8 cellular contexts compared by ENCODE assay signal in genomic region chr11:66568124-66568916, GRCh38. TPM values are rescaled to one million over a fixed set of nuclear protein-coding genes. Genes with fewer than 3 reads are reported as not detected.
A peak's percentile ranks its signal among the peaks of the same experiment; 100 is the strongest.
DNase-seq lines count a peak whose midpoint lies in the region; ATAC-seq and TF ChIP-seq lines count a peak whose summit lies in the region.

TSS of gene CTSF (minus strand) at chr11:66568606. CDS start at chr11:66568486, 120 bp downstream.

- no peak within 1 kb of the TSS for H3K27ac Mint-ChIP-seq in activated CD8-positive, alpha-beta T cell treated with anti-CD3 and anti-CD28 coated beads, Interleukin-2, amount 10 ng/mL, durations not matched to agents 7 days and 5 days

- intact Hi-C loops in A673 (cut with micrococcal nuclease; ENCODE audit: unreplicated experiment) = no loop called here

- ATAC-seq in GM21825 (IDR thresholded peaks at IDR 0.05; ENCODE audit: unreplicated experiment) (peak; percentile 44), HG03095 (IDR thresholded peaks at IDR 0.05; ENCODE audit: unreplicated experiment) (no peak)
- peak; percentile 93 for ATAC-seq in activated CD8-positive, alpha-beta T cell treated with anti-CD3 and anti-CD28 coated beads, Interleukin-2, amount 10 ng/mL, durations not matched to agents 7 days and 5 days

- H3K36me3 ChIP-seq in A673 (ENCODE audit: insufficient read depth, low read length, poor library complexity, severe bottlenecking) = no peaks in the 10 kb centered on the region

- CTCF ChIA-PET in A673 (lab: Charles Lee) = no interaction called here
- CTCF ChIA-PET in activated CD8-positive, alpha-beta T cell treated with anti-CD3 and anti-CD28 coated beads, Interleukin-2, amount 10 ng/mL, durations not matched to agents 7 days and 5 days (lab: Charles Lee) = interaction anchor here (1.0 to 3.0 kb wide), 5 partner anchors 10 to 110 kb away, joined by 5 to 18 read pairs (median 6); partner anchors contain the start of genes CCDC87, CCS, RBM4B and ZDHHC24

- BruUV-seq in A673 (replicated peaks; lab: Mats Ljungman, UMichigan) = no TSS peak

- POLR2A ChIA-PET in A673 (lab: Charles Lee; ENCODE audit: low non-redundant PET) = no interaction called here
- POLR2A ChIA-PET in activated CD8-positive, alpha-beta T cell treated with anti-CD3 and anti-CD28 coated beads, Interleukin-2, amount 10 ng/mL, durations not matched to agents 7 days and 5 days (lab: Charles Lee) = interaction anchor here (0.7 kb wide), 1 partner anchor 281 kb away, joined by 3 read pairs; no protein-coding TSS in a partner anchor

- H3K36me3 Mint-ChIP-seq in activated CD8-positive, alpha-beta T cell treated with anti-CD3 and anti-CD28 coated beads, Interleukin-2, amount 10 ng/mL, durations not matched to agents 7 days and 5 days (ENCODE audit: low read depth) = no peaks in the 10 kb centered on the region

- TF ChIP-seq CTCF in A673 (conservative IDR thresholded peaks at IDR 0.05; ENCODE audit: low read depth, low read length) = no peak

- H3K27me3 ChIP-seq in A673 (replicated peaks; ENCODE audit: insufficient read depth, low read depth, low read length, poor library complexity) = no peaks in the 10 kb centered on the region

- peaks cover 5% of the 10 kb centered on the region for H3K4me1 ChIP-seq in A673 (ENCODE audit: insufficient read depth, low read length, poor library complexity, severe bottlenecking)

- H3K9me3 ChIP-seq in A673 (ENCODE audit: low read depth, low read length, poor library complexity, severe bottlenecking) = no peaks in the 10 kb centered on the region

- no peaks in the 10 kb centered on the region for H3K9me3 Mint-ChIP-seq in activated CD8-positive, alpha-beta T cell treated with anti-CD3 and anti-CD28 coated beads, Interleukin-2, amount 10 ng/mL, durations not matched to agents 7 days and 5 days (ENCODE audit: insufficient read depth)

- H3K4me3 ChIP-seq in A673 (ENCODE audit: low read depth, low read length, poor library complexity, severe bottlenecking) = peak within 1 kb of the TSS; percentile 54

- DNase-seq in A673 (ENCODE audit: low spot score) = peak; percentile 81
- peak; percentile 34 for DNase-seq in NCI-H446 treated with DMSO at 0.1 percent for 48 hours (lab: John Stamatoyannopoulos, UW)
- peak; percentile 69 for DNase-seq in activated CD8-positive, alpha-beta T cell treated with anti-CD3 and anti-CD28 coated beads, Interleukin-2, amount 10 ng/mL, durations not matched to agents 7 days and 5 days
- peak; percentile 63 for DNase-seq in ecto neural progenitor cell (ENCODE audit: low spot score)
- peak; percentile 75 to 86 for DNase-seq in lung microvascular endothelial cell (ENCODE audit: low read depth in 2 of 2)
- peak; percentile 40 for DNase-seq in stimulated activated CD8-positive, alpha-beta memory T cell treated with anti-CD3 and anti-CD28 coated beads, Interleukin-15, amount 100 ng/mL, for 1 hour (ENCODE audit: low read depth)

- H3K27me3 Mint-ChIP-seq in activated CD8-positive, alpha-beta T cell treated with anti-CD3 and anti-CD28 coated beads, Interleukin-2, amount 10 ng/mL, durations not matched to agents 7 days and 5 days (ENCODE audit: low read depth) = peaks cover 28% of the 10 kb centered on the region

- H3K4me3 Mint-ChIP-seq in activated CD8-positive, alpha-beta T cell treated with anti-CD3 and anti-CD28 coated beads, Interleukin-2, amount 10 ng/mL, durations not matched to agents 7 days and 5 days = peak within 1 kb of the TSS; percentile 62

- no peak within 1 kb of the TSS for H3K27ac ChIP-seq in A673 (ENCODE audit: low read depth, low read length, poor library complexity, severe bottlenecking)

- H3K4me1 Mint-ChIP-seq in activated CD8-positive, alpha-beta T cell treated with anti-CD3 and anti-CD28 coated beads, Interleukin-2, amount 10 ng/mL, durations not matched to agents 7 days and 5 days (ENCODE audit: low read depth) = peaks cover 3% of the 10 kb centered on the region

RNA-seq across cellular contexts. Expression of gene CTSF, which starts in this region (rescaled TPM):
- 3.7 and 6.9 TPM in 2 replicates for total RNA-seq in A673 (2021)
- total RNA-seq in activated CD8-positive, alpha-beta T cell treated with anti-CD3 and anti-CD28 coated beads, Interleukin-2, amount 10 ng/mL, durations not matched to agents 7 days and 5 days = under 1 TPM; 0.70 to 0.90 TPM
- total RNA-seq in lung microvascular endothelial cell = 18.5 and 49.6 TPM in 2 replicates

Comparison
In these comparisons a context has a peak if more than half of its experiments do, and no peak if none do; other contexts are left out.
1. Peak in DNase-seq and ATAC-seq in activated CD8-positive, alpha-beta T cell treated with anti-CD3 and anti-CD28 coated beads, Interleukin-2, amount 10 ng/mL, durations not matched to agents 7 days and 5 days; RNA of the gene not detected or under 1 TPM.